ENCODE assay signal across 1 cellular context in the genomic region with DNA sequence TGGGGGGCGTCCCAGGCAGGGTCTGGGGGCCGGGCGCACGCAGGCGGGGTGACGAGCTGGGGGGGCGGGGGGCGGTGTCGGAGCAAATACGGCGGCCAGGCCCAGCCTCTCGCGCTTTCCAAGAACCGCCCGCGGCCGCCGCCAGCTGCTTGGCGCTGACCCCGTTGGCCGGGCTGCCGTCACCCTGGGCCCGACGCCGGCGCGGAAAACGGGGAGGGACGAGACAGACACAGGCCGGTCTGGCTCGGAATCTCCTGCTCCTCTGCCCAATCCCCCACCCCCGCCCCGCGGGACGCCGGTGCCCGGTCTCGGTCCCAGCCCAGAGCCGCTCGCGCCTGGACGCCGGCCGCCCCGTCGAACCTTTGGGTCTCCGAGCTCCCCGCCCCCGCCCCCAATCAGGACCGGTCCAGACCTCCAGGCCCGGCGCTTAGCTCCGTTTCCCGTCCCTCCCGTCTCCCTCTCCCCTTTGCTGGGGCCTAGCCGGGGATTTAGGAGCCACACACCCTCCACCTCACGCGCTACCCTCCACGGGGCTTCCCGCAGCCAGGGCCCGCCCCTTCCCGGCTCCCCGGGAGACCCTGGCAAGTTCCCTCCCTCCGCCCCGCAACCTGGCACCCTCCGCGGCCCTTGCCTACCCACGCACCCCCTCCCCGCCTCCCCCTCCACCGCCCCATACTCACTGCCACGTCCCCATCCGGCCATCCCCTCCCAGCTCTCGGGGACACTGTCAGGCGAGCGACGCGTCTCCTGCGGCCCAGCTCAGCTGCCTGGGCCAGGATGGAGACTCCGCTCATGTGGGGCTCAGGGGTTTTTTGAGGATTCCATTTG.
TF ChIP-seq lines count a peak whose summit lies in the region.

No MANE protein-coding gene starts in this region.

TF ChIP-seq in H1, 55 proteins besides CTCF, POLR2A, EP300 and RAD21:
- TF ChIP-seq TAF7 (optimal IDR thresholded peaks at IDR 0.05; ENCODE audit: borderline replicate concordance, low read depth, low read length), result no peak
- TF ChIP-seq, protein P1, sequence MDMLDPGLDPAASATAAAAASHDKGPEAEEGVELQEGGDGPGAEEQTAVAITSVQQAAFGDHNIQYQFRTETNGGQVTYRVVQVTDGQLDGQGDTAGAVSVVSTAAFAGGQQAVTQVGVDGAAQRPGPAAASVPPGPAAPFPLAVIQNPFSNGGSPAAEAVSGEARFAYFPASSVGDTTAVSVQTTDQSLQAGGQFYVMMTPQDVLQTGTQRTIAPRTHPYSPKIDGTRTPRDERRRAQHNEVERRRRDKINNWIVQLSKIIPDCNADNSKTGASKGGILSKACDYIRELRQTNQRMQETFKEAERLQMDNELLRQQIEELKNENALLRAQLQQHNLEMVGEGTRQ (IDR thresholded peaks at IDR 0.05; ENCODE audit: low read length), result no peak
